ENCODE assay signal across 1 cellular context in the genomic region with DNA sequence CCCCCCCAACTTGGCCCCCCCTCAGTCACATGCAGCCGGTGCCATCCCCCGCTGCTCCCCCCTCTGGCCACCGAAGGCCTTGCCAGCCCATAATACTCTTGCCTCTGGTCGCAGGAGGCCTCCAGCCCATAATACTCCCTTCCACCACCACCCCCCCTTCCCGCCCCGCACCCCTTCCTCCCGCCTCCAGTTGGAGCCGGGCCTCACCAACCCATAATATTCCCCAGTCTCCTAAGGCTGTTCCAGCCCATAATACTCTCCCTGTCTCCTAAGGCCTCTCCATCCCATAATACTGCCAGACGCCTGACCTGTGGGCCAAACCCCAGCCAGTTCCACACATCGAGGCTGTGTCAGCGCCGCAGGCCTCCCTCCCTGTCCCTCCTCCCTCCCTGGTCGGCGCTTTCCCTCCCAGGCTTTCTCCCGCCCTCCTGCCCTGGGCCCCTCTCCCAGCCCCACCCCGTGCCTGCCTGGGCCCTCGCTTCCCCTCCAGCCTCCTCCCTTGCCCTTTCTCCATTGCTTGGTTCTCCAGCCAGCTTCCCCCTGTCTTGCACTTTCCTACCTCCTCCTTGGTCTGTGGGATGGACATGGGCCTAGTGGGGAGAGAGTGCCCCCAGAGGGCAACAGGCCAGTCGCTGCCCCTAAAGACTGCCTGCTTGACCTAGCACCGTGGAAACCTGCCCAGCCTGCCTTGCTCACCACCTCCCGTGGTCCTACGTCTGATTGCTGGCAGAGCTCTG.
TF ChIP-seq lines count a peak whose summit lies in the region.

No MANE protein-coding gene starts in this region.

TF ChIP-seq in HCT116, 20 proteins besides CTCF, POLR2A, EP300 and RAD21:
- TF ChIP-seq, protein P1, sequence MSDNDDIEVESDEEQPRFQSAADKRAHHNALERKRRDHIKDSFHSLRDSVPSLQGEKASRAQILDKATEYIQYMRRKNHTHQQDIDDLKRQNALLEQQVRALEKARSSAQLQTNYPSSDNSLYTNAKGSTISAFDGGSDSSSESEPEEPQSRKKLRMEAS (IDR thresholded peaks at IDR 0.05), result no peak
- TF ChIP-seq EZH2 (IDR thresholded peaks at IDR 0.05) (no peak), EZH2phosphoT487 (IDR thresholded peaks at IDR 0.05; ENCODE audit: borderline replicate concordance) (no peak), POLR2AphosphoS5 (IDR thresholded peaks at IDR 0.05; ENCODE audit: low read depth, low read length) (peak; percentile 71), ZFX (IDR thresholded peaks at IDR 0.05) (peak; percentile 74), ZNF274 (IDR thresholded peaks at IDR 0.05; ENCODE audit: low read depth, low read length) (no peak), YY1 (IDR thresholded peaks at IDR 0.05; ENCODE audit: extremely low read depth, insufficient replicate concordance, low read depth, low read length) (no peak)
- TF ChIP-seq, protein P2, sequence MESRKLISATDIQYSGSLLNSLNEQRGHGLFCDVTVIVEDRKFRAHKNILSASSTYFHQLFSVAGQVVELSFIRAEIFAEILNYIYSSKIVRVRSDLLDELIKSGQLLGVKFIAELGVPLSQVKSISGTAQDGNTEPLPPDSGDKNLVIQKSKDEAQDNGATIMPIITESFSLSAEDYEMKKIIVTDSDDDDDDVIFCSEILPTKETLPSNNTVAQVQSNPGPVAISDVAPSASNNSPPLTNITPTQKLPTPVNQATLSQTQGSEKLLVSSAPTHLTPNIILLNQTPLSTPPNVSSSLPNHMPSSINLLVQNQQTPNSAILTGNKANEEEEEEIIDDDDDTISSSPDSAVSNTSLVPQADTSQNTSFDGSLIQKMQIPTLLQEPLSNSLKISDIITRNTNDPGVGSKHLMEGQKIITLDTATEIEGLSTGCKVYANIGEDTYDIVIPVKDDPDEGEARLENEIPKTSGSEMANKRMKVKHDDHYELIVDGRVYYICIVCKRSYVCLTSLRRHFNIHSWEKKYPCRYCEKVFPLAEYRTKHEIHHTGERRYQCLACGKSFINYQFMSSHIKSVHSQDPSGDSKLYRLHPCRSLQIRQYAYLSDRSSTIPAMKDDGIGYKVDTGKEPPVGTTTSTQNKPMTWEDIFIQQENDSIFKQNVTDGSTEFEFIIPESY (IDR thresholded peaks at IDR 0.05; ENCODE audit: extremely low read depth, insufficient replicate concordance, low read length), result no peak
